Comparison of ENCODE assay signal across 23 cellular contexts in the genomic region with DNA sequence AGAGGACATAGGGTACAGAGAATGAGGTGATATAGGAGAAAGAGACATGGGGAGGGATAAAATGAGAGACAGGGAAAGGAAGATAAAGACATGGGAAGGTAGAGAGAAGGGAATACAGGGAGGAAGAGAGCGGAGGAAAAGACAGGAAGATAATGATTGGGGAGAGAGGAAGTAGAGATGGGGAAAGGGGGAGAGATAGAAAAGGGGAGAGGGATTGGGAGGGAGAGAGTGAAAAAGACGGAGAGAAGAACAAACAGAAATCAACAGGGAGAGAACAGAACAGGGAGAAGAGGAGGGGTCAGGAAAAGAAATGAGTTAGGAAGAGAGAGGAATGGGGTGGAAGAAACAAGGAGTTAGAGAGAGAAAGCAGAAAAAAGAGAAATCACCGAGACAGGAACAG.
"Had no signal": no experiment of that assay in that cellular context is flagged by ENCODE, and none has a peak within 500 bp of the region (broad histone marks: within the 10 kb centered on the region; RNA-seq: fewer than 3 reads in every experiment).

No MANE protein-coding gene starts in this region.

- H3K27ac Mint-ChIP-seq: activated B cell treated with CpG ODN at 0.5 μM for 24 hours; activated CD4-positive, alpha-beta memory T cell treated with anti-CD3 and anti-CD28 coated beads for 36 hours; neural progenitor cell had no signal

- FAIRE-seq: islet of Langerhans, TTC549 had no signal

- H3K9me3 Mint-ChIP-seq: activated B cell treated with CpG ODN at 0.5 μM for 24 hours; activated CD4-positive, alpha-beta memory T cell treated with anti-CD3 and anti-CD28 coated beads for 36 hours; activated naive CD4-positive, alpha-beta T cell treated with anti-CD3 and anti-CD28 coated beads for 36 hours; effector memory CD8-positive, alpha-beta T cell had no signal

- DNase-seq: activated B cell treated with CpG ODN at 0.5 μM for 24 hours; activated CD4-positive, alpha-beta memory T cell treated with anti-CD3 and anti-CD28 coated beads for 36 hours; activated CD4-positive, alpha-beta T cell treated with anti-CD3 and anti-CD28 coated beads for 4 hours; activated CD8-positive, alpha-beta memory T cell treated with anti-CD3 and anti-CD28 coated beads, Interleukin-2, amount 10 ng/mL, durations not matched to agents 7 days and 5 days; activated effector memory CD4-positive, alpha-beta T cell treated with Interleukin-2 at 50 U/mL for 16 hours; adrenal gland; colonic mucosa; dorsolateral prefrontal cortex; effector memory CD8-positive, alpha-beta T cell; esophagus squamous epithelium; heart left ventricle; left ventricle myocardium superior; retina; sigmoid colon; stimulated activated CD4-positive, alpha-beta T cell treated with anti-CD3 and anti-CD28 coated beads, Interleukin-2, amount 100 ng/mL, for 48 hours; stimulated activated naive CD8-positive, alpha-beta T cell treated with anti-CD3 and anti-CD28 coated beads, Interleukin-15, Interleukin-2, amounts not matched to agents 100 U/mL and 50 U/mL, for 24 hours; T-helper 1 cell; thyroid gland; upper lobe of right lung had no signal

- H3K27me3 Mint-ChIP-seq: activated B cell treated with CpG ODN at 0.5 μM for 24 hours; activated CD4-positive, alpha-beta memory T cell treated with anti-CD3 and anti-CD28 coated beads for 36 hours; activated CD8-positive, alpha-beta memory T cell treated with anti-CD3 and anti-CD28 coated beads, Interleukin-2, amount 10 ng/mL, durations not matched to agents 7 days and 5 days; effector memory CD8-positive, alpha-beta T cell had no signal

- H3K4me3 Mint-ChIP-seq: activated B cell treated with CpG ODN at 0.5 μM for 24 hours; activated CD4-positive, alpha-beta memory T cell treated with anti-CD3 and anti-CD28 coated beads for 36 hours; activated CD8-positive, alpha-beta memory T cell treated with anti-CD3 and anti-CD28 coated beads, Interleukin-2, amount 10 ng/mL, durations not matched to agents 7 days and 5 days; activated naive CD4-positive, alpha-beta T cell treated with anti-CD3 and anti-CD28 coated beads for 36 hours; neural progenitor cell had no signal
